Comparison of ENCODE assay signal across 15 cellular contexts in genomic region chr1:97245682-97246081, GRCh38.
DNase-seq lines count a peak whose midpoint lies in the region; ATAC-seq, FAIRE-seq and TF ChIP-seq lines count a peak whose summit lies in the region.
"Had no signal": no experiment of that assay in that cellular context is flagged by ENCODE, and none has a peak within 500 bp of the region (broad histone marks: within the 10 kb centered on the region; RNA-seq: fewer than 3 reads in every experiment).

No MANE protein-coding gene starts in this region.

- FAIRE-seq in small intestine (lab: Jason Lieb, UNC) = no peak

- H3K27me3 ChIP-seq in small intestine (ENCODE audit: control insufficient read depth in 2 of 2, insufficient read depth in 2 of 2, low read length in 2 of 2) (no peaks in the 10 kb centered on the region), foreskin keratinocyte (no peaks in the 10 kb centered on the region), A673 (replicated peaks; ENCODE audit: insufficient read depth, low read depth, low read length, poor library complexity) (no peaks in the 10 kb centered on the region)
- H3K27me3 ChIP-seq: neutrophil had no signal

- ATAC-seq in foreskin keratinocyte = no peak
- ATAC-seq: T-helper 17 cell had no signal

- DNase-seq in HT-29 (ENCODE audit: low spot score) = peak; percentile 16
- peak; percentile 20 to 74 for DNase-seq in cardiac fibroblast (ENCODE audit: low read depth in 2 of 2)
- peak; percentile 60 for DNase-seq in iris pigment epithelial cell (ENCODE audit: low read depth)
- peak; percentile 36 for DNase-seq in small intestine
- DNase-seq in foreskin keratinocyte = no peak
- no peak for DNase-seq in GDM1 (lab: John Stamatoyannopoulos, UW)
- DNase-seq in A673 (ENCODE audit: low spot score) = no peak
- DNase-seq: activated naive CD8-positive, alpha-beta T cell treated with anti-CD3 and anti-CD28 coated beads for 36 hours; CD4-positive, alpha-beta memory T cell; erythroblast; NCI-H187; NCI-H82; SHP77; T-helper 17 cell had no signal

- no peaks in the 10 kb centered on the region for H3K9me3 ChIP-seq in small intestine (ENCODE audit: control insufficient read depth, low read depth)
- H3K9me3 ChIP-seq in A673 (ENCODE audit: low read depth, low read length, poor library complexity, severe bottlenecking) = peaks cover 3% of the 10 kb centered on the region
- H3K9me3 ChIP-seq: neutrophil had no signal

- TF ChIP-seq CTCF in cardiac fibroblast (IDR thresholded peaks at IDR 0.05; ENCODE audit: low read depth, low read length) = no peak
- no peak for TF ChIP-seq CTCF in foreskin keratinocyte (conservative IDR thresholded peaks at IDR 0.05)
- no peak for TF ChIP-seq CTCF in A673 (conservative IDR thresholded peaks at IDR 0.05; ENCODE audit: low read depth, low read length)

- POLR2A ChIA-PET in A673 (lab: Charles Lee; ENCODE audit: low non-redundant PET) = no interaction called here

- WGBS in small intestine, 3 donors = 6 to 28% (median 18%) methylated on average over 1 of the region's 1 CpG

- intact Hi-C loops in A673 (cut with micrococcal nuclease; ENCODE audit: unreplicated experiment) = loop anchor here (2.0 to 10.0 kb wide), 2 partner anchors 279 to 805 kb away; no protein-coding TSS in a partner anchor

- no peak overlapping the region for H3K4me3 ChIP-seq in cardiac fibroblast (replicated peaks in 1 of 2; ENCODE audit: low read depth in 2 of 2, low read length in 2 of 2)
- no peak overlapping the region for H3K4me3 ChIP-seq in small intestine (ENCODE audit: low read depth in 1 of 2, low read length in 2 of 2)
- no peak overlapping the region for H3K4me3 ChIP-seq in A673 (ENCODE audit: low read depth, low read length, poor library complexity, severe bottlenecking)

- no peak overlapping the region for H3K27ac ChIP-seq in small intestine (ENCODE audit: low read depth in 1 of 2, low read length in 1 of 2)
- no peak overlapping the region for H3K27ac ChIP-seq in foreskin keratinocyte
- H3K27ac ChIP-seq in A673 (ENCODE audit: low read depth, low read length, poor library complexity, severe bottlenecking) = no peak overlapping the region
- H3K27ac ChIP-seq: neutrophil had no signal

- no peaks in the 10 kb centered on the region for H3K36me3 ChIP-seq in small intestine (ENCODE audit: control insufficient read depth in 2 of 2, insufficient read depth in 2 of 2, low read length in 2 of 2)
- no peaks in the 10 kb centered on the region for H3K36me3 ChIP-seq in A673 (ENCODE audit: insufficient read depth, low read length, poor library complexity, severe bottlenecking)
- H3K36me3 ChIP-seq: neutrophil had no signal

- BruUV-seq in A673 (replicated peaks; lab: Mats Ljungman, UMichigan) = no TSS peak

- H3K4me1 ChIP-seq in small intestine (ENCODE audit: control insufficient read depth in 2 of 2, insufficient read depth in 1 of 2, low read depth in 1 of 2, low read length in 1 of 2) = no peaks in the 10 kb centered on the region
- H3K4me1 ChIP-seq in foreskin keratinocyte = no peaks in the 10 kb centered on the region
- H3K4me1 ChIP-seq in A673 (ENCODE audit: insufficient read depth, low read length, poor library complexity, severe bottlenecking) = no peaks in the 10 kb centered on the region

- CTCF ChIA-PET in A673 (lab: Charles Lee) = no interaction called here

Comparison
In these comparisons a context has a peak if more than half of its experiments do, and no peak if none do; other contexts are left out.
1. DNase-seq: peak in HT-29 (single experiment), cardiac fibroblast (2 of 2), iris pigment epithelial cell (single experiment) and small intestine (single experiment); none in foreskin keratinocyte (0 of 2), GDM1 (single experiment) and A673 (single experiment).